Comparison of ENCODE assay signal across 9 cellular contexts in genomic region chr14:95291859-95292542, GRCh38. TPM values are rescaled to one million over a fixed set of nuclear protein-coding genes. Genes with fewer than 3 reads are reported as not detected.
DNase-seq lines count a peak whose midpoint lies in the region; ATAC-seq and TF ChIP-seq lines count a peak whose summit lies in the region.
"Had no signal": no experiment of that assay in that cellular context is flagged by ENCODE, and none has a peak within 500 bp of the region (broad histone marks: within the 10 kb centered on the region; RNA-seq: fewer than 3 reads in every experiment).

No MANE protein-coding gene starts in this region.

- in situ Hi-C loops in IMR-90 (cut with MboI; ENCODE audit: low sequenced_read_pairs) = no loop called here

- H3K27me3 ChIP-seq in IMR-90 (ENCODE audit: control insufficient read depth, insufficient read depth, low read length) = no peaks in the 10 kb centered on the region; the same call in 1 of the 2 replicates

- intact Hi-C loops in IMR-90 (cut with micrococcal nuclease) = no loop called here

- H3K4ac ChIP-seq in IMR-90 (ENCODE audit: low read depth, low read length) = no peak overlapping the region

- no peaks in the 10 kb centered on the region for H3K79me1 ChIP-seq in IMR-90 (ENCODE audit: low read depth in 1 of 2, low read length in 2 of 2)

- H3K9ac ChIP-seq in IMR-90 (ENCODE audit: low read depth, low read length) = no peak overlapping the region

- H3K4me3 ChIP-seq in IMR-90 (ENCODE audit: insufficient read depth, low read depth, low read length) = no peak overlapping the region
- H3K4me3 ChIP-seq: cardiac muscle cell had no signal

- H4K8ac ChIP-seq in IMR-90 (ENCODE audit: low read depth in 2 of 2, low read length in 2 of 2) = no peak overlapping the region

- no peak overlapping the region for H3K23ac ChIP-seq in IMR-90 (ENCODE audit: low read depth, low read length)

- H3K9me3 ChIP-seq in IMR-90 (ENCODE audit: control insufficient read depth, insufficient read depth, low read length) = peaks cover 2% of the 10 kb centered on the region

- H2BK20ac ChIP-seq in IMR-90 (ENCODE audit: low read depth, low read length) = no peak overlapping the region

- no peak overlapping the region for H2AK9ac ChIP-seq in IMR-90 (replicated peaks; ENCODE audit: low read depth, low read length, poor library complexity)

- H3K36me3 ChIP-seq in IMR-90 (ENCODE audit: control insufficient read depth, insufficient read depth, low read length) = no peaks in the 10 kb centered on the region
- H3K36me3 ChIP-seq: cardiac muscle cell had no signal

- dilution Hi-C loops in IMR-90 (cut with HindIII; ENCODE audit: low sequenced_read_pairs, unreplicated experiment) = no loop called here

- no peaks in the 10 kb centered on the region for H3K4me1 ChIP-seq in IMR-90 (ENCODE audit: control insufficient read depth, insufficient read depth, low read length)

- H2AK5ac ChIP-seq in IMR-90 (ENCODE audit: low read depth, low read length) = no peak overlapping the region

- DNase-seq in IMR-90 (peak; percentile 21), RKO (ENCODE audit: low spot score) (peak; percentile 87), glomerular endothelial cell (ENCODE audit: extremely low read depth, low read depth, low spot score) (peak; percentile 75)
- peak; percentile 5 for DNase-seq in stimulated activated CD4-positive, alpha-beta T cell treated with anti-CD3 and anti-CD28 coated beads, Interleukin-2, amount 100 ng/mL, for 4 hours (ENCODE audit: low read depth)
- DNase-seq in activated naive CD4-positive, alpha-beta T cell treated with Interleukin-2 at 50 U/mL for 16 hours = no peak

- H2BK5ac ChIP-seq in IMR-90 (ENCODE audit: low read depth, low read length, poor library complexity, severe bottlenecking) = no peak overlapping the region

- no peak overlapping the region for H2BK120ac ChIP-seq in IMR-90 (ENCODE audit: low read depth, low read length)

- H4K91ac ChIP-seq in IMR-90 (ENCODE audit: insufficient read depth, low read depth, low read length) = no peak overlapping the region

- no TSS peak for BruUV-seq in IMR-90 (replicated peaks; lab: Mats Ljungman, UMichigan)

- no peak for TF ChIP-seq POLR2A in IMR-90 (IDR thresholded peaks at IDR 0.05; ENCODE audit: low read depth, low read length)

- H4K20me1 ChIP-seq in IMR-90 (ENCODE audit: insufficient read depth, low read length) = no peaks in the 10 kb centered on the region

- CTCF ChIA-PET in IMR-90 (lab: Yijun Ruan, JAX) = no interaction called here

- no peak overlapping the region for H4K5ac ChIP-seq in IMR-90 (ENCODE audit: low read depth, low read length)

- no peak overlapping the region for H3K27ac ChIP-seq in IMR-90 (ENCODE audit: insufficient read depth, low read length)
- H3K27ac ChIP-seq: cardiac muscle cell had no signal

- TF ChIP-seq CTCF in IMR-90 (conservative IDR thresholded peaks at IDR 0.05; ENCODE audit: low read depth, low read length) = no peak

- no peak for TF ChIP-seq RAD21 in IMR-90 (IDR thresholded peaks at IDR 0.05; ENCODE audit: low read length)

- H3K14ac ChIP-seq in IMR-90 (replicated peaks; ENCODE audit: low read depth, low read length) = no peak overlapping the region

- POLR2A ChIA-PET in IMR-90 (lab: Charles Lee; ENCODE audit: unreplicated experiment) = no interaction called here

- H3K4me2 ChIP-seq in IMR-90 (ENCODE audit: low read depth, low read length) = no peak overlapping the region

- no peak overlapping the region for H3K56ac ChIP-seq in IMR-90 (ENCODE audit: extremely low read depth, insufficient read depth, low read length)

- ATAC-seq in IMR-90 (ENCODE audit: low read depth) = no peak
- ATAC-seq in HG02885 (IDR thresholded peaks at IDR 0.05; ENCODE audit: poor library complexity, unreplicated experiment) = no peak
- no peak for ATAC-seq in HG03095 (IDR thresholded peaks at IDR 0.05; ENCODE audit: unreplicated experiment)
- ATAC-seq in HG03571 (IDR thresholded peaks at IDR 0.05; ENCODE audit: unreplicated experiment) = no peak

- peak overlapping the region; percentile 44 for H2AFZ ChIP-seq in IMR-90 (replicated peaks; ENCODE audit: low read length, poor library complexity)

- no peak overlapping the region for H2BK15ac ChIP-seq in IMR-90 (ENCODE audit: low read depth, low read length)

- WGBS in IMR-90 (ENCODE audit: extremely low coverage in 2 of 2, insufficient read length in 1 of 2), 2 experiments = no CpG with 5 or more reads among the region's 6 CpGs

- no peak overlapping the region for H3K18ac ChIP-seq in IMR-90 (ENCODE audit: low read depth, low read length)

- H3K9me1 ChIP-seq in IMR-90 (ENCODE audit: insufficient read depth, low read length) = no peaks in the 10 kb centered on the region

TF ChIP-seq in IMR-90, 13 proteins besides CTCF, POLR2A, EP300 and RAD21:
- TF ChIP-seq RFX5 (IDR thresholded peaks at IDR 0.05; ENCODE audit: low read depth, low read length) (no peak), MAZ (IDR thresholded peaks at IDR 0.05; ENCODE audit: borderline replicate concordance, low read depth, low read length) (no peak), RCOR1 (IDR thresholded peaks at IDR 0.05; ENCODE audit: insufficient replicate concordance, low read length) (no peak), CEBPB (IDR thresholded peaks at IDR 0.05; ENCODE audit: low read depth, low read length) (no peak), FOS (IDR thresholded peaks at IDR 0.05; ENCODE audit: low read depth, low read length) (no peak), CHD1 (IDR thresholded peaks at IDR 0.05; ENCODE audit: low read depth, low read length) (no peak), MXI1 (IDR thresholded peaks at IDR 0.05; ENCODE audit: borderline replicate concordance, low read depth, low read length) (no peak), BHLHE40 (IDR thresholded peaks at IDR 0.05; ENCODE audit: low read depth, low read length) (no peak), NFE2L2 (IDR thresholded peaks at IDR 0.05; ENCODE audit: low read depth, low read length) (no peak), MAFK (IDR thresholded peaks at IDR 0.05; ENCODE audit: low read depth, low read length) (no peak), SMC3 (IDR thresholded peaks at IDR 0.05; ENCODE audit: low read depth, low read length) (no peak), USF2 (IDR thresholded peaks at IDR 0.05; ENCODE audit: low read depth, low read length) (no peak)
- TF ChIP-seq, protein P1, sequence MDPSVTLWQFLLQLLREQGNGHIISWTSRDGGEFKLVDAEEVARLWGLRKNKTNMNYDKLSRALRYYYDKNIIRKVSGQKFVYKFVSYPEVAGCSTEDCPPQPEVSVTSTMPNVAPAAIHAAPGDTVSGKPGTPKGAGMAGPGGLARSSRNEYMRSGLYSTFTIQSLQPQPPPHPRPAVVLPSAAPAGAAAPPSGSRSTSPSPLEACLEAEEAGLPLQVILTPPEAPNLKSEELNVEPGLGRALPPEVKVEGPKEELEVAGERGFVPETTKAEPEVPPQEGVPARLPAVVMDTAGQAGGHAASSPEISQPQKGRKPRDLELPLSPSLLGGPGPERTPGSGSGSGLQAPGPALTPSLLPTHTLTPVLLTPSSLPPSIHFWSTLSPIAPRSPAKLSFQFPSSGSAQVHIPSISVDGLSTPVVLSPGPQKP (IDR thresholded peaks at IDR 0.05; ENCODE audit: borderline replicate concordance, low read depth, low read length) = no peak

RNA-seq across cellular contexts. Expression of gene CLMN, which starts 27.7 kb away (rescaled TPM):
- total RNA-seq in IMR-90 (2012; rRNA removed) = under 0.01 and 0.18 TPM in 2 replicates
- 0.09 and 0.10 TPM in 2 replicates for polyA plus RNA-seq in IMR-90 (2012; rRNA removed)
- 0.03 TPM in 1 of 2 replicates, not detected in the other for polyA plus RNA-seq in IMR-90 (2012; cell fraction: cytosol; rRNA removed)
- 0.03 and 0.09 TPM in 2 replicates for polyA plus RNA-seq in IMR-90 (2012; cell fraction: nucleus; rRNA removed; ENCODE audit: low replicate concordance)
- 2.6 and 3.0 TPM in 2 replicates for total RNA-seq in glomerular endothelial cell
